In genomic region chr10:120632936-120633335, GRCh38 we compare ENCODE assay signal across 26 cellular contexts.
DNase-seq lines count a peak whose midpoint lies in the region; ATAC-seq, FAIRE-seq and TF ChIP-seq lines count a peak whose summit lies in the region.
"Had no signal": no experiment of that assay in that cellular context is flagged by ENCODE, and none has a peak within 500 bp of the region (broad histone marks: within the 10 kb centered on the region; RNA-seq: fewer than 3 reads in every experiment).

No MANE protein-coding gene starts in this region.

- H3K14ac ChIP-seq in H1 (ENCODE audit: insufficient read length), result no peak overlapping the region

- H3K4me1 ChIP-seq in H1 (replicated peaks in 1 of 4; ENCODE audit: control insufficient read depth in 3 of 4, insufficient read depth in 4 of 4, low read length in 3 of 4), result peaks cover 0 to 6% (median 3%) of the 10 kb centered on the region in 4 experiments; a peak in 2 of 7 replicates
- H3K4me1 ChIP-seq in endothelial cell of umbilical vein (ENCODE audit: control insufficient read depth, extremely low read depth, insufficient read depth, low read length), result peaks cover 56% of the 10 kb centered on the region
- H3K4me1 ChIP-seq: A549, BE2C, BLaER1 had no signal

- no peak overlapping the region for H3K56ac ChIP-seq in H1 (replicated peaks; ENCODE audit: insufficient read length, low read depth, low read length)

- no peak for ATAC-seq in HG03432 (IDR thresholded peaks at IDR 0.05; ENCODE audit: unreplicated experiment)
- ATAC-seq: A549, GM12878 had no signal

- H3K79me2 ChIP-seq in H1 (ENCODE audit: control insufficient read depth in 1 of 2, insufficient read depth in 2 of 2, low read length in 2 of 2) (no peaks in the 10 kb centered on the region), endothelial cell of umbilical vein (ENCODE audit: control insufficient read depth, insufficient read depth, low read length) (no peaks in the 10 kb centered on the region)

- no peak for TF ChIP-seq EP300 in H1 (IDR thresholded peaks at IDR 0.05; ENCODE audit: borderline replicate concordance in 1 of 2, low read depth in 2 of 2, low read length in 2 of 2)

- H2BK20ac ChIP-seq in H1 (ENCODE audit: low read length), result peak overlapping the region; percentile 34; the same call in 1 of the 2 replicates

- H3K9me3 ChIP-seq in H1 (ENCODE audit: insufficient read depth in 2 of 2, low read depth in 1 of 2, low read length in 1 of 2) (peaks cover 0 to 5% of the 10 kb centered on the region in 2 experiments; a peak in 1 of 4 replicates), endothelial cell of umbilical vein (replicated peaks; ENCODE audit: control insufficient read depth, insufficient read depth, low read length) (no peaks in the 10 kb centered on the region)
- H3K9me3 ChIP-seq: A549, BE2C, BLaER1 had no signal

- dilution Hi-C loops in endothelial cell of umbilical vein (cut with MboI; ENCODE audit: extremely low pct_ligation_motif_present, low sequenced_read_pairs), result no loop called here

- H3K27me3 ChIP-seq in H1 (replicated peaks in 1 of 4; ENCODE audit: control insufficient read depth in 3 of 4, extremely low read depth in 1 of 4, insufficient read depth in 3 of 4, low read length in 3 of 4) (no peaks in the 10 kb centered on the region), endothelial cell of umbilical vein (ENCODE audit: control insufficient read depth in 2 of 2, insufficient read depth in 2 of 2, low read length in 2 of 2) (no peaks in the 10 kb centered on the region)
- H3K27me3 ChIP-seq: BE2C, BLaER1 had no signal

- no peak overlapping the region for H3K23ac ChIP-seq in H1 (ENCODE audit: insufficient read length)

- H2AFZ ChIP-seq in H1 (ENCODE audit: low read length) (no peak overlapping the region), endothelial cell of umbilical vein (ENCODE audit: low read depth, low read length) (peak overlapping the region; percentile 35)

- H3K18ac ChIP-seq in H1 (ENCODE audit: extremely low read depth, low read length), result no peak overlapping the region

- TF ChIP-seq CTCF in H1 (IDR thresholded peaks at IDR 0.05; ENCODE audit: control extremely low read depth in 1 of 3, insufficient read depth in 1 of 3, low read depth in 1 of 3, low read length in 3 of 3), result no peak
- no peak for TF ChIP-seq CTCF in endothelial cell of umbilical vein (IDR thresholded peaks at IDR 0.05; ENCODE audit: extremely low read depth in 1 of 2, insufficient read depth in 1 of 2, low read depth in 1 of 2, low read length in 2 of 2)

- H4K20me1 ChIP-seq in H1 (replicated peaks in 1 of 2; ENCODE audit: control insufficient read depth in 1 of 2, insufficient read depth in 2 of 2, low read length in 2 of 2) (no peaks in the 10 kb centered on the region), endothelial cell of umbilical vein (replicated peaks; ENCODE audit: control insufficient read depth, extremely low read depth, insufficient read depth, low read length) (no peaks in the 10 kb centered on the region)
- H4K20me1 ChIP-seq: BLaER1 had no signal

- CTCF ChIA-PET in H1 (lab: Charles Lee; ENCODE audit: partially characterized antibody) (interaction anchor here (0.7 kb wide), 1 partner anchor 36 kb away, joined by 3 read pairs; no protein-coding TSS in a partner anchor), endothelial cell of umbilical vein (lab: Charles Lee) (no interaction called here)

- no TSS peak for BruUV-seq in endothelial cell of umbilical vein (replicated peaks; lab: Mats Ljungman, UMichigan)

- no peak overlapping the region for H4K5ac ChIP-seq in H1 (ENCODE audit: insufficient read length, low read depth, low read length)

- no peak for TF ChIP-seq RAD21 in H1 (IDR thresholded peaks at IDR 0.05 in 1 of 2, conservative IDR thresholded peaks at IDR 0.05 in 1 of 2; ENCODE audit: low read depth in 2 of 2, low read length in 2 of 2)

- intact Hi-C loops in endothelial cell of umbilical vein (cut with micrococcal nuclease), result loop anchor here (1.0 kb wide), 1 partner anchor 8 kb away; no protein-coding TSS in a partner anchor

- H2BK5ac ChIP-seq in H1 (ENCODE audit: low read depth, low read length), result no peak overlapping the region

- DNase-seq in M059J (ENCODE audit: low read depth), result peak; percentile 31
- DNase-seq in H1 (ENCODE audit: low read depth in 1 of 2, low spot score in 2 of 2), result no peak
- peak; percentile 62 for DNase-seq in endothelial cell of umbilical vein (ENCODE audit: low read depth, low spot score)
- no peak for DNase-seq in RPMI8226
- no peak for DNase-seq in NCI-H446 treated with DMSO at 0.1 percent for 48 hours (lab: John Stamatoyannopoulos, UW)
- DNase-seq: AML-193; BE2C; C1 segment of cervical spinal cord; CD4-positive, alpha-beta memory T cell; CD4-positive, CD25-positive, alpha-beta regulatory T cell; CD8-positive, alpha-beta memory T cell; COR-L47; DMS 273 treated with DMSO at 0.1 percent for 48 hours; DMS153; DMS53; DMS79; DND-41; EL; GDM1 had no signal

- H3K9me1 ChIP-seq in endothelial cell of umbilical vein (replicated peaks; ENCODE audit: control insufficient read depth, extremely low read depth, insufficient read depth, low read length), result no peaks in the 10 kb centered on the region

- POLR2A ChIA-PET in H1 (lab: Charles Lee; ENCODE audit: partially characterized antibody), result no interaction called here
- POLR2A ChIA-PET in endothelial cell of umbilical vein (lab: Charles Lee), result no interaction called here

- H2AK5ac ChIP-seq in H1 (ENCODE audit: low read depth, low read length), result no peak overlapping the region

- TF ChIP-seq POLR2A in H1 (IDR thresholded peaks at IDR 0.05; ENCODE audit: control extremely low read depth in 1 of 2, low read depth in 2 of 2, low read length in 2 of 2) (no peak), endothelial cell of umbilical vein (IDR thresholded peaks at IDR 0.05; ENCODE audit: low read depth, low read length) (no peak)

- H3K27ac ChIP-seq in H1 (ENCODE audit: low read depth, low read length) (no peak overlapping the region; the same call in 1 of the 2 replicates), endothelial cell of umbilical vein (ENCODE audit: insufficient read depth, low read depth, low read length) (peak overlapping the region; percentile 41)
- H3K27ac ChIP-seq: 22Rv1, A549, BLaER1 had no signal

- H3K36me3 ChIP-seq in H1 (ENCODE audit: control insufficient read depth in 2 of 4, insufficient read depth in 4 of 4, low read length in 3 of 4) (no peaks in the 10 kb centered on the region), endothelial cell of umbilical vein (ENCODE audit: control insufficient read depth in 2 of 2, extremely low read depth in 1 of 2, insufficient read depth in 2 of 2, low read length in 2 of 2) (no peaks in the 10 kb centered on the region)
- H3K36me3 ChIP-seq: BE2C, BLaER1 had no signal

- H2BK15ac ChIP-seq in H1 (ENCODE audit: low read length), result no peak overlapping the region

- H4K8ac ChIP-seq in H1 (ENCODE audit: extremely low read depth, insufficient read depth, low read length), result no peak overlapping the region

- H3K4me2 ChIP-seq in H1 (ENCODE audit: insufficient read depth in 1 of 2, low read depth in 2 of 2, low read length in 2 of 2) (no peak overlapping the region), endothelial cell of umbilical vein (ENCODE audit: insufficient read depth, low read length) (no peak overlapping the region)
- H3K4me2 ChIP-seq: A549, BLaER1 had no signal

- H4K91ac ChIP-seq in H1 (replicated peaks; ENCODE audit: insufficient read length, low read length), result no peak overlapping the region

- no peak overlapping the region for H2BK120ac ChIP-seq in H1 (replicated peaks; ENCODE audit: low read depth, low read length)

- H2BK12ac ChIP-seq in H1 (ENCODE audit: low read depth, low read length), result peak overlapping the region; percentile 46; the same call in 1 of the 2 replicates

- H3K4ac ChIP-seq in H1 (replicated peaks; ENCODE audit: insufficient read length, low read depth, low read length), result no peak overlapping the region

- H3K23me2 ChIP-seq in H1 (ENCODE audit: low read depth, low read length), result no peaks in the 10 kb centered on the region; the same call in 1 of the 2 replicates

- no peaks in the 10 kb centered on the region for H3K79me1 ChIP-seq in H1 (ENCODE audit: low read depth, low read length)

- FAIRE-seq in H1 (lab: Jason Lieb, UNC) (no peak), endothelial cell of umbilical vein (lab: Jason Lieb, UNC) (peak; percentile 26)
- FAIRE-seq: A549, GM12878, GM12892, GM18507 had no signal

- H3K9ac ChIP-seq in H1 (replicated peaks in 1 of 4; ENCODE audit: extremely low read depth in 1 of 4, low read depth in 3 of 4, low read length in 3 of 4) (no peak overlapping the region; a peak in 1 of 7 replicates), endothelial cell of umbilical vein (replicated peaks; ENCODE audit: extremely low read depth, insufficient read depth, low read length) (no peak overlapping the region)
- H3K9ac ChIP-seq: BLaER1 had no signal

- WGBS in H1 (ENCODE audit: extremely low coverage in 1 of 2, insufficient coverage in 1 of 2, insufficient read length in 1 of 2, insufficient replicate concordance in 2 of 2, low coverage in 1 of 2, low lambda C conversion rate in 2 of 2, missing lambda C conversion rate in 1 of 2), 2 experiments, result 87% methylated on average over 3 of the region's 3 CpGs; no CpG with 5 or more reads in 1 of the 2 experiments

- H3K4me3 ChIP-seq in H1 (ENCODE audit: extremely low read depth in 1 of 4, insufficient read depth in 2 of 4, low read depth in 3 of 4, low read length in 4 of 4) (no peak overlapping the region), endothelial cell of umbilical vein (replicated peaks in 1 of 3; ENCODE audit: insufficient read depth in 1 of 3, low read depth in 1 of 3, low read length in 3 of 3) (no peak overlapping the region)
- H3K4me3 ChIP-seq: A549, BLaER1, GM12878 had no signal

TF ChIP-seq in H1, 55 proteins besides CTCF, POLR2A, EP300 and RAD21 (continues in another document):
- no peak for TF ChIP-seq POU5F1 (IDR thresholded peaks at IDR 0.05; ENCODE audit: low read depth, low read length)
- TF ChIP-seq, protein P1, sequence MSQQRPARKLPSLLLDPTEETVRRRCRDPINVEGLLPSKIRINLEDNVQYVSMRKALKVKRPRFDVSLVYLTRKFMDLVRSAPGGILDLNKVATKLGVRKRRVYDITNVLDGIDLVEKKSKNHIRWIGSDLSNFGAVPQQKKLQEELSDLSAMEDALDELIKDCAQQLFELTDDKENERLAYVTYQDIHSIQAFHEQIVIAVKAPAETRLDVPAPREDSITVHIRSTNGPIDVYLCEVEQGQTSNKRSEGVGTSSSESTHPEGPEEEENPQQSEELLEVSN (IDR thresholded peaks at IDR 0.05), result no peak
- TF ChIP-seq RXRA (IDR thresholded peaks at IDR 0.05; ENCODE audit: insufficient read depth, low read depth, low read length), result no peak

TF ChIP-seq in endothelial cell of umbilical vein, 7 proteins besides CTCF, POLR2A, EP300 and RAD21 (continues in another document):
- TF ChIP-seq JUN (IDR thresholded peaks at IDR 0.05; ENCODE audit: borderline replicate concordance, insufficient read depth, insufficient read length, low read depth) (no peak), GATA2 (IDR thresholded peaks at IDR 0.05; ENCODE audit: insufficient read depth, insufficient read length, low read depth, low read length) (no peak), EZH2 (IDR thresholded peaks at IDR 0.05; ENCODE audit: borderline replicate concordance, low read depth, low read length, severe bottlenecking) (no peak), FOS (IDR thresholded peaks at IDR 0.05; ENCODE audit: borderline replicate concordance, insufficient read depth, low read length) (peak; percentile 54), POLR2AphosphoS5 (IDR thresholded peaks at IDR 0.05; ENCODE audit: insufficient read depth, low read depth, low read length) (no peak)

Comparison
In these comparisons a context has a peak if more than half of its experiments do, and no peak if none do; other contexts are left out.
1. DNase-seq: peak in M059J (single experiment) and endothelial cell of umbilical vein (single experiment); none in H1 (0 of 2), RPMI8226 (single experiment) and NCI-H446 treated with DMSO at 0.1 percent for 48 hours (single experiment).